ENCODE assay signal across 13 cellular contexts in the genomic region with DNA sequence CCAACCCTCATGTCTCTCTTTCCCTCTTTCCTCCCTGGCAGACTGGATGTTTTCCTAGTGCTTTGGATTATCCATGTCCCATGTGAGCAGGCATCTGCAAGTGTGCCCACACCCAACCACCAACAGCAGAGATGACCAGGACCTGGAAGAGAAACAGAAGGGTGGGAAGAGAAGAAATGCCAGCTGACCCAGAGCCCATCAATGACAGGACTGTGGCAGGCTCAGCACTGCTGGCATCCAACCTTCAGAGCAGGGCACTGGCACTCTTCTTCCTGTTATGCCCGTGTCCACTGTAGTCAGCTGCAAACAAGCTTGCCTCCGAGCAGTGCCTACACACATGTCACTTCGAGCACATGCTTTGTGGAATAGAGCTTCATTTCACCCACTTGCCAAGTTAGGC.
DNase-seq lines count a peak whose midpoint lies in the region; ATAC-seq and TF ChIP-seq lines count a peak whose summit lies in the region.
"Had no signal": no experiment of that assay in that cellular context is flagged by ENCODE, and none has a peak within 500 bp of the region (broad histone marks: within the 10 kb centered on the region; RNA-seq: fewer than 3 reads in every experiment).

No MANE protein-coding gene starts in this region.

- H3K4me3 Mint-ChIP-seq in activated T-cell treated with anti-CD3 and anti-CD28 coated beads, Interleukin-2, amount 50 U/mL, for 24 hours, result no peak overlapping the region
- H3K4me3 Mint-ChIP-seq: activated B cell treated with CpG ODN at 0.5 μM for 24 hours had no signal

- H3K4me3 ChIP-seq in BLaER1 treated with 17β-estradiol and CSF1 and Interleukin-3, amounts not matched to agents 10 nM and 100 nM, result no peak overlapping the region
- H3K4me3 ChIP-seq in breast epithelium (no peak overlapping the region), hepatocyte (no peak overlapping the region), skeletal muscle satellite cell (ENCODE audit: low read length) (no peak overlapping the region)

- H3K27me3 ChIP-seq in BLaER1 treated with 17β-estradiol and CSF1 and Interleukin-3, amounts not matched to agents 10 nM and 100 nM, result no peaks in the 10 kb centered on the region
- no peaks in the 10 kb centered on the region for H3K27me3 ChIP-seq in breast epithelium
- no peaks in the 10 kb centered on the region for H3K27me3 ChIP-seq in hepatocyte
- no peaks in the 10 kb centered on the region for H3K27me3 ChIP-seq in skeletal muscle satellite cell (ENCODE audit: control insufficient read depth, insufficient read depth, low read length)

- no peaks in the 10 kb centered on the region for H3K9me2 ChIP-seq in hepatocyte (replicated peaks; ENCODE audit: insufficient read depth)

- no peaks in the 10 kb centered on the region for H3K27me3 Mint-ChIP-seq in activated T-cell treated with anti-CD3 and anti-CD28 coated beads, Interleukin-2, amount 50 U/mL, for 24 hours
- H3K27me3 Mint-ChIP-seq: activated B cell treated with CpG ODN at 0.5 μM for 24 hours had no signal

- H2AFZ ChIP-seq in hepatocyte, result no peak overlapping the region

- intact Hi-C loops in breast epithelium (cut with DNase I; ENCODE audit: low total_unique reads), result no loop called here

- no peak overlapping the region for H3K27ac Mint-ChIP-seq in activated T-cell treated with anti-CD3 and anti-CD28 coated beads, Interleukin-2, amount 50 U/mL, for 24 hours
- H3K27ac Mint-ChIP-seq: activated B cell treated with CpG ODN at 0.5 μM for 24 hours had no signal

- H3K79me2 ChIP-seq in hepatocyte, result peaks cover 35% of the 10 kb centered on the region

- no peak overlapping the region for H3K9ac ChIP-seq in BLaER1 treated with 17β-estradiol and CSF1 and Interleukin-3, amounts not matched to agents 10 nM and 100 nM
- peak overlapping the region; percentile 9 for H3K9ac ChIP-seq in skeletal muscle satellite cell (ENCODE audit: low read depth, low read length)

- no peak for TF ChIP-seq CTCF in breast epithelium (IDR thresholded peaks at IDR 0.05)
- no peak for TF ChIP-seq CTCF in hepatocyte (IDR thresholded peaks at IDR 0.05; ENCODE audit: poor library complexity)

- WGBS in hepatocyte (ENCODE audit: low lambda C conversion rate, missing lambda C conversion rate), result 90% methylated on average over 3 of the region's 3 CpGs

- ATAC-seq in GM18867 (IDR thresholded peaks at IDR 0.05; ENCODE audit: unreplicated experiment) (no peak), GM18505 (IDR thresholded peaks at IDR 0.05; ENCODE audit: unreplicated experiment) (no peak)
- ATAC-seq: HCT116 had no signal

- no peak overlapping the region for H3K27ac ChIP-seq in BLaER1 treated with 17β-estradiol and CSF1 and Interleukin-3, amounts not matched to agents 10 nM and 100 nM
- H3K27ac ChIP-seq in breast epithelium (peak overlapping the region; percentile 84 to 86), hepatocyte (peak overlapping the region; percentile 21)

- no peak for DNase-seq in breast epithelium (ENCODE audit: low spot score in 2 of 2)
- no peak for DNase-seq in hepatocyte (ENCODE audit: low spot score)
- DNase-seq in NCI-H1417 (lab: John Stamatoyannopoulos, UW), result no peak
- DNase-seq in activated T-cell treated with anti-CD3 and anti-CD28 coated beads, Interleukin-2, amount 50 U/mL, for 24 hours, result no peak
- DNase-seq: ACHN, activated B cell treated with CpG ODN at 0.5 μM for 24 hours, amniotic stem cell, NCI-H1930 had no signal

- H3K9me3 Mint-ChIP-seq in activated T-cell treated with anti-CD3 and anti-CD28 coated beads, Interleukin-2, amount 50 U/mL, for 24 hours, result no peaks in the 10 kb centered on the region
- H3K9me3 Mint-ChIP-seq: activated B cell treated with CpG ODN at 0.5 μM for 24 hours had no signal

- no peak for TF ChIP-seq POLR2A in breast epithelium (IDR thresholded peaks at IDR 0.05)
- TF ChIP-seq POLR2A in GM18505 (IDR thresholded peaks at IDR 0.05; ENCODE audit: borderline replicate concordance, extremely low read depth, insufficient read depth, insufficient read length), result no peak

- peaks cover 63% of the 10 kb centered on the region for H3K4me1 Mint-ChIP-seq in activated T-cell treated with anti-CD3 and anti-CD28 coated beads, Interleukin-2, amount 50 U/mL, for 24 hours (ENCODE audit: low read depth)

- H4K20me1 ChIP-seq in BLaER1 treated with 17β-estradiol and CSF1 and Interleukin-3, amounts not matched to agents 10 nM and 100 nM, result no peaks in the 10 kb centered on the region
- H4K20me1 ChIP-seq in hepatocyte (ENCODE audit: insufficient read depth, poor library complexity, severe bottlenecking), result no peaks in the 10 kb centered on the region

- peak overlapping the region; percentile 12 to 66 (median 38); a peak in 19 of 22 replicates for H3K4me2 ChIP-seq in BLaER1 treated with 17β-estradiol and CSF1 and Interleukin-3, amounts not matched to agents 10 nM and 100 nM
- H3K4me2 ChIP-seq in hepatocyte (no peak overlapping the region), skeletal muscle satellite cell (ENCODE audit: low read length) (peak overlapping the region; percentile 13)

- H3K9me3 ChIP-seq in BLaER1 treated with 17β-estradiol and CSF1 and Interleukin-3, amounts not matched to agents 10 nM and 100 nM (replicated peaks in 1 of 11), result no peaks in the 10 kb centered on the region
- H3K9me3 ChIP-seq in breast epithelium, result no peaks in the 10 kb centered on the region
- no peaks in the 10 kb centered on the region for H3K9me3 ChIP-seq in hepatocyte (ENCODE audit: low read depth)
- no peaks in the 10 kb centered on the region for H3K9me3 ChIP-seq in skeletal muscle satellite cell (replicated peaks; ENCODE audit: low read length)

- no peaks in the 10 kb centered on the region for H3K36me3 ChIP-seq in BLaER1 treated with 17β-estradiol and CSF1 and Interleukin-3, amounts not matched to agents 10 nM and 100 nM
- H3K36me3 ChIP-seq in breast epithelium (no peaks in the 10 kb centered on the region), hepatocyte (replicated peaks; ENCODE audit: insufficient read depth, low read depth) (no peaks in the 10 kb centered on the region), skeletal muscle satellite cell (ENCODE audit: insufficient read depth, low read length) (no peaks in the 10 kb centered on the region)

- no peaks in the 10 kb centered on the region for H3K36me3 Mint-ChIP-seq in activated T-cell treated with anti-CD3 and anti-CD28 coated beads, Interleukin-2, amount 50 U/mL, for 24 hours (ENCODE audit: low read depth)

- H3K4me1 ChIP-seq in BLaER1 treated with 17β-estradiol and CSF1 and Interleukin-3, amounts not matched to agents 10 nM and 100 nM, result peaks cover 32 to 40% (median 34%) of the 10 kb centered on the region in 10 experiments
- peaks cover 23 to 53% of the 10 kb centered on the region in 2 donors for H3K4me1 ChIP-seq in breast epithelium
- peaks cover 45% of the 10 kb centered on the region for H3K4me1 ChIP-seq in hepatocyte (ENCODE audit: insufficient read depth)
- H3K4me1 ChIP-seq in skeletal muscle satellite cell (ENCODE audit: control insufficient read depth, insufficient read depth, low read length), result peaks cover 65% of the 10 kb centered on the region

Comparison
In these comparisons a context has a peak if more than half of its experiments do, and no peak if none do; other contexts are left out.
1. H3K27ac ChIP-seq: peak in breast epithelium (2 of 2) and hepatocyte (single experiment); none in BLaER1 treated with 17β-estradiol and CSF1 and Interleukin-3, amounts not matched to agents 10 nM and 100 nM (0 of 11).